In the genomic region with DNA sequence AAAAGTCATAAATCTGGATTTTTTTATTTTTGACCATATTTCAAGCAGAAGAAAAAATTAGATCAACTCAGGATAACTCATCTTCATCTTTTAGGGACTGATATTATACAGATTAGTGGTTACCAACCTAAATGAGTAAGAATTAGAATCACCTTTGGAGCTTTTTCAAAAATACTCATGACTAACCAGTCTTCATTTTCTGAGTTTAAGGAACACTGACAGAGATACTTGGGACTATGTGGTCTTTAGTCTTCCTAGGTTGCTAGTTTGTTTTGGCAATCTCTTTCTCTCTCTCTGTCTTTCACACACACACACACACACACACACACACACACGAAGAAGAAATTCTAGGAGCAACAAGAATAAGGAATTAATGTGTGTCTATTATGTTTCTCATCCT, we compare ENCODE assay signal across 1 cellular context.
TF ChIP-seq lines count a peak whose summit lies in the region.

No MANE protein-coding gene starts in this region.

TF ChIP-seq in K562, 482 proteins besides CTCF, POLR2A, EP300 and RAD21 (continued from another document):
- TF ChIP-seq, protein P1, sequence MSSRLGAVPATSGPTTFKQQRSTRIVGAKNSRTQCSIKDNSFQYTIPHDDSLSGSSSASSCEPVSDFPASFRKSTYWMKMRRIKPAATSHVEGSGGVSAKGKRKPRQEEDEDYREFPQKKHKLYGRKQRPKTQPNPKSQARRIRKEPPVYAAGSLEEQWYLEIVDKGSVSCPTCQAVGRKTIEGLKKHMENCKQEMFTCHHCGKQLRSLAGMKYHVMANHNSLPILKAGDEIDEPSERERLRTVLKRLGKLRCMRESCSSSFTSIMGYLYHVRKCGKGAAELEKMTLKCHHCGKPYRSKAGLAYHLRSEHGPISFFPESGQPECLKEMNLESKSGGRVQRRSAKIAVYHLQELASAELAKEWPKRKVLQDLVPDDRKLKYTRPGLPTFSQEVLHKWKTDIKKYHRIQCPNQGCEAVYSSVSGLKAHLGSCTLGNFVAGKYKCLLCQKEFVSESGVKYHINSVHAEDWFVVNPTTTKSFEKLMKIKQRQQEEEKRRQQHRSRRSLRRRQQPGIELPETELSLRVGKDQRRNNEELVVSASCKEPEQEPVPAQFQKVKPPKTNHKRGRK (tag; IDR thresholded peaks at IDR 0.05): no peak
- no peak for TF ChIP-seq NFE2 (IDR thresholded peaks at IDR 0.05; ENCODE audit: low read depth)
